25 cellular contexts compared by ENCODE assay signal in the genomic region with DNA sequence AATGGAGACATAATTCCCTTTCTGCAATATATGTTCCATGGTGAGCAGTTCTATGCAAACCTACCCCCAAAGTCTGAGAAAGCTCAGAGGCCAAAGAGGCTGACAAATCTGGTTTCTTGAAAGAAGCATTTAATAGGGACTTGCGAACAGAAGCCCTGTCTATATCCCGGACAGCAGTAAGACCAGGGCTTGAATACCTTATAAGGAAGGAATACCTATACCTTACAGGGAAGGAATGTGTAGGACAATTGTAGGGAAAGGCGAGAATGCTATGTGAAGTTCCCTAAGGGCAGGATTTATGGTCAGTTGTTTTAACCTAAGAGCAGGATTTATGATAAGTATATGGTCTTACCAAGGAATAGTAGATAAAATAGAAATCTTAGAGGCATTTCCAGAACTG. TPM values are rescaled to one million over a fixed set of nuclear protein-coding genes. Genes with fewer than 3 reads are reported as not detected.
"Had no signal": no experiment of that assay in that cellular context is flagged by ENCODE, and none has a peak within 500 bp of the region (broad histone marks: within the 10 kb centered on the region; RNA-seq: fewer than 3 reads in every experiment).

No MANE protein-coding gene starts in this region.

- ATAC-seq: esophagus mucosa; foreskin keratinocyte; gastroesophageal sphincter; heart left ventricle; left cardiac atrium; left lung; left ventricle myocardium superior; lower lobe of right lung; naive thymus-derived CD4-positive, alpha-beta T cell had no signal

- H3K4me3 ChIP-seq: coronary artery, dorsolateral prefrontal cortex, gastroesophageal sphincter, heart left ventricle, left lung, lower lobe of right lung had no signal

- H3K27ac ChIP-seq: coronary artery, dorsolateral prefrontal cortex, epithelial cell of prostate, foreskin keratinocyte, gastroesophageal sphincter, heart left ventricle, left lung, lower lobe of right lung had no signal

- H3K27me3 ChIP-seq: dorsolateral prefrontal cortex, foreskin keratinocyte, gastroesophageal sphincter, heart left ventricle had no signal

- H3K9me3 ChIP-seq: gastroesophageal sphincter, left lung, lower lobe of right lung had no signal

- DNase-seq: dermis blood vessel endothelial cell; dorsolateral prefrontal cortex; effector CD4-positive, alpha-beta T cell; effector memory CD4-positive, alpha-beta T cell; foreskin keratinocyte; heart left ventricle; hippocampal formation; left cardiac atrium; left lung; left ventricle myocardium superior; lower lobe of right lung; mesenchymal stem cell; midbrain; naive thymus-derived CD4-positive, alpha-beta T cell had no signal

- H3K36me3 ChIP-seq: gastroesophageal sphincter, heart left ventricle, left lung, lower lobe of right lung had no signal

- FAIRE-seq: colon, frontal cortex, islet of Langerhans, keratinocyte had no signal

RNA-seq across cellular contexts. Expression of a gene that starts 31.9 kb away (rescaled TPM):
- total RNA-seq: dermis blood vessel endothelial cell, esophagus mucosa, fibroblast of lung, fibroblast of villous mesenchyme, foreskin keratinocyte, lung microvascular endothelial cell had no signal
- polyA plus RNA-seq: fibroblast of lung, foreskin keratinocyte had no signal
